Comparison of ENCODE assay signal across 18 cellular contexts in the genomic region with DNA sequence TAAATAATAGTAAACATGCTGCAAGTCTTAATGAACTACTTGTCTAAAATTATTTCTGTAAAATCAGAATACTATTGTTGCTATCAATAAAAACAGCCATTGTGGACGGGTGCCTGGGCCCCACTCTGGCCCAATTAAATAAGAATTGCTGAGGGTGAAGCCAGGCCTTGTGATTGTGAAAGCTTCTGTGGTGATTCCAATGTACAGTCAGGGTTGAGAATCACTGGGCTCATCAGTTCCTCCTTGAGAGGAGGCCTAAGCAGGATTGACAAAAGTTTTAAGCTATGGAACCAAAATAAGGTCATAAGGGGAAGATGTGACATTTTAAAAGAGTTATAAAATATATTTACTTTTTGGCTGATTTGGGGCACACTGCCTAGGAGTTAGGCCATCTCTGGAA. TPM values are rescaled to one million over a fixed set of nuclear protein-coding genes. Genes with fewer than 3 reads are reported as not detected.
"Had no signal": no experiment of that assay in that cellular context is flagged by ENCODE, and none has a peak within 500 bp of the region (broad histone marks: within the 10 kb centered on the region; RNA-seq: fewer than 3 reads in every experiment).

No MANE protein-coding gene starts in this region.

- FAIRE-seq: astrocyte, kidney had no signal

- H3K36me3 ChIP-seq: left lung, ovary, spleen, thoracic aorta, WERI-Rb-1 had no signal

- DNase-seq: activated CD4-positive, alpha-beta memory T cell treated with anti-CD3 and anti-CD28 coated beads, Interleukin-2, amount 10 ng/mL, durations not matched to agents 7 days and 5 days; activated naive CD4-positive, alpha-beta T cell treated with anti-CD3 and anti-CD28 coated beads, Interleukin-2, amount 10 ng/mL, durations not matched to agents 7 days and 5 days; activated T-cell treated with anti-CD3 and anti-CD28 coated beads, Interleukin-2, amount 50 U/mL, for 24 hours; dermis blood vessel endothelial cell; hippocampal formation; kidney; left lung; mucosa of descending colon; naive thymus-derived CD4-positive, alpha-beta T cell; ovary; spleen; stimulated activated naive CD8-positive, alpha-beta T cell treated with anti-CD3 and anti-CD28 coated beads, Interleukin-15, amount 100 ng/mL, for 72 hours; WERI-Rb-1 had no signal

- H3K27ac ChIP-seq: left lung, ovary, spleen, thoracic aorta, WERI-Rb-1 had no signal

- ATAC-seq: left lung; mucosa of descending colon; naive thymus-derived CD4-positive, alpha-beta T cell; sciatic nerve; stimulated activated naive CD8-positive, alpha-beta T cell treated with anti-CD3 and anti-CD28 coated beads, Interleukin-15, amount 100 ng/mL, for 72 hours had no signal

- H3K4me3 ChIP-seq: left lung, mucosa of descending colon, ovary, spleen, thoracic aorta had no signal

- H3K9me3 ChIP-seq: left lung, mucosa of descending colon, ovary, spleen, thoracic aorta had no signal

- H3K27me3 ChIP-seq: left lung, ovary, spleen had no signal

- H3K4me1 ChIP-seq: left lung, spleen had no signal

RNA-seq across cellular contexts. Expression of gene MYO3B, which starts 14.3 kb away (rescaled TPM):
- total RNA-seq: astrocyte, chondrocyte, dermis blood vessel endothelial cell, glomerular endothelial cell, thoracic aorta had no signal
- polyA plus RNA-seq: naive thymus-derived CD4-positive, alpha-beta T cell had no signal
